ENCODE assay signal across 9 cellular contexts in genomic region chr9:132411091-132411508, GRCh38. TPM values are rescaled to one million over a fixed set of nuclear protein-coding genes. Genes with fewer than 3 reads are reported as not detected.
A peak's percentile ranks its signal among the peaks of the same experiment; 100 is the strongest.
DNase-seq lines count a peak whose midpoint lies in the region; ATAC-seq and TF ChIP-seq lines count a peak whose summit lies in the region.
"Had no signal": no experiment of that assay in that cellular context is flagged by ENCODE, and none has a peak within 500 bp of the region (broad histone marks: within the 10 kb centered on the region; RNA-seq: fewer than 3 reads in every experiment).

No MANE protein-coding gene starts in this region.

- H3K9ac ChIP-seq in PC-3 (ENCODE audit: low read length), result no peak overlapping the region

- no peaks in the 10 kb centered on the region for H4K20me1 ChIP-seq in PC-3 (ENCODE audit: low read length)

- peak; percentile 73 for TF ChIP-seq CTCF in PC-3 (conservative IDR thresholded peaks at IDR 0.05; ENCODE audit: low read depth, low read length)

- H2AFZ ChIP-seq in PC-3 (ENCODE audit: low read length), result peak overlapping the region; percentile 91

- BruUV-seq in PC-3 (replicated peaks; lab: Mats Ljungman, UMichigan), result no TSS peak

- no peaks in the 10 kb centered on the region for H3K9me3 ChIP-seq in PC-3 (ENCODE audit: low read length)
- H3K9me3 ChIP-seq: SJSA1 had no signal

- no peak overlapping the region for H3K27ac ChIP-seq in PC-3 (ENCODE audit: low read length)
- H3K27ac ChIP-seq: SJSA1 had no signal

- no peaks in the 10 kb centered on the region for H3F3A ChIP-seq in PC-3 (ENCODE audit: low read length, unreplicated experiment)

- peaks cover 12% of the 10 kb centered on the region for H3K4me1 ChIP-seq in PC-3 (ENCODE audit: insufficient read depth, low read length)

- no peaks in the 10 kb centered on the region for H3K36me3 ChIP-seq in PC-3 (ENCODE audit: low read depth, low read length)
- H3K36me3 ChIP-seq: SJSA1 had no signal

- H3K4me3 ChIP-seq in PC-3 (ENCODE audit: low read length), result peak overlapping the region; percentile 63

- no peaks in the 10 kb centered on the region for H3K9me2 ChIP-seq in PC-3 (replicated peaks; ENCODE audit: low read length)

- intact Hi-C loops in PC-3 (cut with micrococcal nuclease) (loop anchor here (1.0 to 5.0 kb wide), 3 partner anchors 164 to 389 kb away; no protein-coding TSS in a partner anchor), Right ventricle myocardium superior (cut with DNase I) (loop anchor here (5.0 kb wide), 1 partner anchor 391 kb away; no protein-coding TSS in a partner anchor)

- POLR2A ChIA-PET in PC-3 (lab: Charles Lee; ENCODE audit: unreplicated experiment), result no interaction called here

- CTCF ChIA-PET in PC-3 (lab: Charles Lee), result no interaction called here

- peak; percentile 12 for DNase-seq in DMS 273 treated with DMSO at 0.1 percent for 48 hours (lab: John Stamatoyannopoulos, UW)
- DNase-seq in HT1080 (ENCODE audit: low read depth), result peak; percentile 25
- peak; percentile 73 for DNase-seq in PC-3
- peak; percentile 28 for DNase-seq in activated gamma-delta T cell (lab: John Stamatoyannopoulos, UW)
- DNase-seq in Right ventricle myocardium superior, result peak; percentile 67
- peak; percentile 78 for DNase-seq in retina
- DNase-seq in SIG-M5 treated with dmso at 0.1 percent for 504 hours (lab: John Stamatoyannopoulos, UW; ENCODE audit: unreplicated experiment), result no peak

- peak overlapping the region; percentile 87 for H3K4me2 ChIP-seq in PC-3 (ENCODE audit: low read length)

- ATAC-seq in PC-3 (peak; percentile 38), Right ventricle myocardium superior (ENCODE audit: poor library complexity) (peak; percentile 53), GM21737 (IDR thresholded peaks at IDR 0.05; ENCODE audit: unreplicated experiment) (no peak)

- H3K79me2 ChIP-seq in PC-3 (ENCODE audit: low read length), result peaks cover 5% of the 10 kb centered on the region

- peaks cover 34% of the 10 kb centered on the region for H3K27me3 ChIP-seq in PC-3 (ENCODE audit: low read length)

RNA-seq across cellular contexts. Expression of gene CFAP77, which starts 1.1 kb away (rescaled TPM):
- not detected in 2 replicates for total RNA-seq in HT1080 (2014; rRNA removed; shearing (Covaris generic))
- not detected in 2 replicates for polyA plus RNA-seq in HT1080 (2015; cell fraction: cytosol; rRNA removed)
- not detected in 2 replicates for polyA plus RNA-seq in HT1080 (2015; cell fraction: nucleus; rRNA removed)
- 0.11 TPM in 1 of 2 replicates, not detected in the other for total RNA-seq in PC-3 (2014; rRNA removed)
- 2.0 TPM for total RNA-seq in Right ventricle myocardium superior

RNA-seq across cellular contexts. Expression of gene TTF1, which starts 4.5 kb away (rescaled TPM):
- 18.1 and 20.4 TPM in 2 replicates for total RNA-seq in HT1080 (2014; rRNA removed; shearing (Covaris generic))
- 17.6 and 22.4 TPM in 2 replicates for polyA plus RNA-seq in HT1080 (2015; cell fraction: cytosol; rRNA removed)
- 23.1 and 25.8 TPM in 2 replicates for polyA plus RNA-seq in HT1080 (2015; cell fraction: nucleus; rRNA removed)
- 9.6 and 12.5 TPM in 2 replicates for total RNA-seq in PC-3 (2014; rRNA removed)
- 17.4 TPM for total RNA-seq in Right ventricle myocardium superior

RNA-seq across cellular contexts. Expression of gene SETX, which starts 56.3 kb away (rescaled TPM):
- total RNA-seq in HT1080 (2014; rRNA removed; shearing (Covaris generic)), result 16.1 and 17.9 TPM in 2 replicates
- 7.3 and 7.6 TPM in 2 replicates for polyA plus RNA-seq in HT1080 (2015; cell fraction: cytosol; rRNA removed)
- polyA plus RNA-seq in HT1080 (2015; cell fraction: nucleus; rRNA removed), result 19.2 and 20.8 TPM in 2 replicates
- total RNA-seq in PC-3 (2014; rRNA removed) (21.0 and 22.7 TPM in 2 replicates), Right ventricle myocardium superior (19.7 TPM)
